Comparison of ENCODE assay signal across 1 cellular context in the genomic region with DNA sequence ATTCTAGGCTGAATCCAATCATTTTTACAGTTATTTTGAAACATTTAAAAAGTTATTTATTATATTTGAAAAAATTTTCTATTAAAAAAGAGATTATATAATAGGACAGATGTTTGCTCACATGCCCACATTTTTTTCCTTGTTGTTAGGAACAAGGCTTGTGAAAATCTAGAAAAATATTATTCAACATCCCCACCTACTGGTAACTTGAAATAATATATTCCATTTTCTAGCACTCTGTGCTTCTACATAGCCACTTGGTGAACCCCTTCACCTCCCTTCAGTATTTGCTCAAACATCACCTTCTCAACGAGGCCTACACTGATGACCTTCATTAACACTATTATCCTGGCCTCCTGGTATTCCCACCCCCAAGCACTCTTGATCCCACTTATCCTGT.
TF ChIP-seq lines count a peak whose summit lies in the region.

No MANE protein-coding gene starts in this region.

TF ChIP-seq in HepG2, 621 proteins besides CTCF, POLR2A, EP300 and RAD21:
- TF ChIP-seq, protein P1, sequence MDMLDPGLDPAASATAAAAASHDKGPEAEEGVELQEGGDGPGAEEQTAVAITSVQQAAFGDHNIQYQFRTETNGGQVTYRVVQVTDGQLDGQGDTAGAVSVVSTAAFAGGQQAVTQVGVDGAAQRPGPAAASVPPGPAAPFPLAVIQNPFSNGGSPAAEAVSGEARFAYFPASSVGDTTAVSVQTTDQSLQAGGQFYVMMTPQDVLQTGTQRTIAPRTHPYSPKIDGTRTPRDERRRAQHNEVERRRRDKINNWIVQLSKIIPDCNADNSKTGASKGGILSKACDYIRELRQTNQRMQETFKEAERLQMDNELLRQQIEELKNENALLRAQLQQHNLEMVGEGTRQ (IDR thresholded peaks at IDR 0.05; ENCODE audit: low read depth, low read length) = no peak
- TF ChIP-seq, protein P1 (CRISPR knock-in tag; IDR thresholded peaks at IDR 0.05; ENCODE audit: borderline replicate concordance) = no peak
- TF ChIP-seq, protein P2, sequence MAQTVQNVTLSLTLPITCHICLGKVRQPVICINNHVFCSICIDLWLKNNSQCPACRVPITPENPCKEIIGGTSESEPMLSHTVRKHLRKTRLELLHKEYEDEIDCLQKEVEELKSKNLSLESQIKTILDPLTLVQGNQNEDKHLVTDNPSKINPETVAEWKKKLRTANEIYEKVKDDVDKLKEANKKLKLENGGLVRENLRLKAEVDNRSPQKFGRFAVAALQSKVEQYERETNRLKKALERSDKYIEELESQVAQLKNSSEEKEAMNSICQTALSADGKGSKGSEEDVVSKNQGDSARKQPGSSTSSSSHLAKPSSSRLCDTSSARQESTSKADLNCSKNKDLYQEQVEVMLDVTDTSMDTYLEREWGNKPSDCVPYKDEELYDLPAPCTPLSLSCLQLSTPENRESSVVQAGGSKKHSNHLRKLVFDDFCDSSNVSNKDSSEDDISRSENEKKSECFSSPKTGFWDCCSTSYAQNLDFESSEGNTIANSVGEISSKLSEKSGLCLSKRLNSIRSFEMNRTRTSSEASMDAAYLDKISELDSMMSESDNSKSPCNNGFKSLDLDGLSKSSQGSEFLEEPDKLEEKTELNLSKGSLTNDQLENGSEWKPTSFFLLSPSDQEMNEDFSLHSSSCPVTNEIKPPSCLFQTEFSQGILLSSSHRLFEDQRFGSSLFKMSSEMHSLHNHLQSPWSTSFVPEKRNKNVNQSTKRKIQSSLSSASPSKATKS (CRISPR knock-in tag; IDR thresholded peaks at IDR 0.05) = no peak
- TF ChIP-seq, protein P3, sequence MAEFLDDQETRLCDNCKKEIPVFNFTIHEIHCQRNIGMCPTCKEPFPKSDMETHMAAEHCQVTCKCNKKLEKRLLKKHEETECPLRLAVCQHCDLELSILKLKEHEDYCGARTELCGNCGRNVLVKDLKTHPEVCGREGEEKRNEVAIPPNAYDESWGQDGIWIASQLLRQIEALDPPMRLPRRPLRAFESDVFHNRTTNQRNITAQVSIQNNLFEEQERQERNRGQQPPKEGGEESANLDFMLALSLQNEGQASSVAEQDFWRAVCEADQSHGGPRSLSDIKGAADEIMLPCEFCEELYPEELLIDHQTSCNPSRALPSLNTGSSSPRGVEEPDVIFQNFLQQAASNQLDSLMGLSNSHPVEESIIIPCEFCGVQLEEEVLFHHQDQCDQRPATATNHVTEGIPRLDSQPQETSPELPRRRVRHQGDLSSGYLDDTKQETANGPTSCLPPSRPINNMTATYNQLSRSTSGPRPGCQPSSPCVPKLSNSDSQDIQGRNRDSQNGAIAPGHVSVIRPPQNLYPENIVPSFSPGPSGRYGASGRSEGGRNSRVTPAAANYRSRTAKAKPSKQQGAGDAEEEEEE (CRISPR knock-in tag; IDR thresholded peaks at IDR 0.05; ENCODE audit: borderline replicate concordance) = no peak
- no peak for TF ChIP-seq ZNF768 (CRISPR knock-in tag; IDR thresholded peaks at IDR 0.05)
- no peak for TF ChIP-seq ZNF567 (CRISPR knock-in tag; IDR thresholded peaks at IDR 0.05; ENCODE audit: borderline replicate concordance)
- TF ChIP-seq, protein P4, sequence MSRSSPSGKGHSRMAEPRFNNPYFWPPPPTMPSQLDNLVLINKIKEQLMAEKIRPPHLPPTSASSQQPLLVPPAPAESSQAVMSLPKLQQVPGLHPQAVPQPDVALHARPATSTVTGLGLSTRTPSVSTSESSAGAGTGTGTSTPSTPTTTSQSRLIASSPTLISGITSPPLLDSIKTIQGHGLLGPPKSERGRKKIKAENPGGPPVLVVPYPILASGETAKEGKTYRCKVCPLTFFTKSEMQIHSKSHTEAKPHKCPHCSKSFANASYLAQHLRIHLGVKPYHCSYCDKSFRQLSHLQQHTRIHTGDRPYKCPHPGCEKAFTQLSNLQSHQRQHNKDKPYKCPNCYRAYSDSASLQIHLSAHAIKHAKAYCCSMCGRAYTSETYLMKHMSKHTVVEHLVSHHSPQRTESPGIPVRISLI (CRISPR knock-in tag; IDR thresholded peaks at IDR 0.05; ENCODE audit: borderline replicate concordance) = peak; percentile 25; the same call in 1 of the 2 replicates
- no peak for TF ChIP-seq NFIC (IDR thresholded peaks at IDR 0.05; ENCODE audit: low read length)
- TF ChIP-seq BHLHE40 (IDR thresholded peaks at IDR 0.05; ENCODE audit: low read length) = 0 out of 2 replicates have a peak, but pooled peaks have one; percentile 15
- TF ChIP-seq ZFP1 (CRISPR knock-in tag; IDR thresholded peaks at IDR 0.05) = no peak
- no peak for TF ChIP-seq ATF1 (CRISPR knock-in tag; IDR thresholded peaks at IDR 0.05)
- no peak for TF ChIP-seq KLF9 (CRISPR knock-in tag; IDR thresholded peaks at IDR 0.05; ENCODE audit: low read depth)
- TF ChIP-seq, protein P5, sequence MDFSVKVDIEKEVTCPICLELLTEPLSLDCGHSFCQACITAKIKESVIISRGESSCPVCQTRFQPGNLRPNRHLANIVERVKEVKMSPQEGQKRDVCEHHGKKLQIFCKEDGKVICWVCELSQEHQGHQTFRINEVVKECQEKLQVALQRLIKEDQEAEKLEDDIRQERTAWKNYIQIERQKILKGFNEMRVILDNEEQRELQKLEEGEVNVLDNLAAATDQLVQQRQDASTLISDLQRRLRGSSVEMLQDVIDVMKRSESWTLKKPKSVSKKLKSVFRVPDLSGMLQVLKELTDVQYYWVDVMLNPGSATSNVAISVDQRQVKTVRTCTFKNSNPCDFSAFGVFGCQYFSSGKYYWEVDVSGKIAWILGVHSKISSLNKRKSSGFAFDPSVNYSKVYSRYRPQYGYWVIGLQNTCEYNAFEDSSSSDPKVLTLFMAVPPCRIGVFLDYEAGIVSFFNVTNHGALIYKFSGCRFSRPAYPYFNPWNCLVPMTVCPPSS (IDR thresholded peaks at IDR 0.05) = no peak
- no peak for TF ChIP-seq SMARCE1 (IDR thresholded peaks at IDR 0.05; ENCODE audit: borderline replicate concordance)
- TF ChIP-seq NPAS2 (CRISPR knock-in tag; IDR thresholded peaks at IDR 0.05; ENCODE audit: borderline replicate concordance) = no peak
- peak; percentile 42; the same call in 1 of the 2 replicates for TF ChIP-seq SMC3 (IDR thresholded peaks at IDR 0.05; ENCODE audit: low read length)
- TF ChIP-seq ZKSCAN5 (CRISPR knock-in tag; IDR thresholded peaks at IDR 0.05) = no peak
- TF ChIP-seq SNAI1 (CRISPR knock-in tag; IDR thresholded peaks at IDR 0.05; ENCODE audit: borderline replicate concordance) = no peak
- TF ChIP-seq, protein P6, sequence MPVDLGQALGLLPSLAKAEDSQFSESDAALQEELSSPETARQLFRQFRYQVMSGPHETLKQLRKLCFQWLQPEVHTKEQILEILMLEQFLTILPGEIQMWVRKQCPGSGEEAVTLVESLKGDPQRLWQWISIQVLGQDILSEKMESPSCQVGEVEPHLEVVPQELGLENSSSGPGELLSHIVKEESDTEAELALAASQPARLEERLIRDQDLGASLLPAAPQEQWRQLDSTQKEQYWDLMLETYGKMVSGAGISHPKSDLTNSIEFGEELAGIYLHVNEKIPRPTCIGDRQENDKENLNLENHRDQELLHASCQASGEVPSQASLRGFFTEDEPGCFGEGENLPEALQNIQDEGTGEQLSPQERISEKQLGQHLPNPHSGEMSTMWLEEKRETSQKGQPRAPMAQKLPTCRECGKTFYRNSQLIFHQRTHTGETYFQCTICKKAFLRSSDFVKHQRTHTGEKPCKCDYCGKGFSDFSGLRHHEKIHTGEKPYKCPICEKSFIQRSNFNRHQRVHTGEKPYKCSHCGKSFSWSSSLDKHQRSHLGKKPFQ (CRISPR knock-in tag; IDR thresholded peaks at IDR 0.05; ENCODE audit: insufficient replicate concordance) = no peak
- TF ChIP-seq STAG1 (CRISPR knock-in tag; IDR thresholded peaks at IDR 0.05) = peak; percentile 64
- TF ChIP-seq ZNF3 (CRISPR knock-in tag; IDR thresholded peaks at IDR 0.05) = no peak
- TF ChIP-seq RFX3 (CRISPR knock-in tag; IDR thresholded peaks at IDR 0.05) = no peak
- TF ChIP-seq KDM3A (CRISPR knock-in tag; IDR thresholded peaks at IDR 0.05; ENCODE audit: low read depth) = no peak
- no peak for TF ChIP-seq ZNF251 (CRISPR knock-in tag; IDR thresholded peaks at IDR 0.05)
- TF ChIP-seq REL (CRISPR knock-in tag; conservative IDR thresholded peaks at IDR 0.05) = no peak
- TF ChIP-seq, protein P7, sequence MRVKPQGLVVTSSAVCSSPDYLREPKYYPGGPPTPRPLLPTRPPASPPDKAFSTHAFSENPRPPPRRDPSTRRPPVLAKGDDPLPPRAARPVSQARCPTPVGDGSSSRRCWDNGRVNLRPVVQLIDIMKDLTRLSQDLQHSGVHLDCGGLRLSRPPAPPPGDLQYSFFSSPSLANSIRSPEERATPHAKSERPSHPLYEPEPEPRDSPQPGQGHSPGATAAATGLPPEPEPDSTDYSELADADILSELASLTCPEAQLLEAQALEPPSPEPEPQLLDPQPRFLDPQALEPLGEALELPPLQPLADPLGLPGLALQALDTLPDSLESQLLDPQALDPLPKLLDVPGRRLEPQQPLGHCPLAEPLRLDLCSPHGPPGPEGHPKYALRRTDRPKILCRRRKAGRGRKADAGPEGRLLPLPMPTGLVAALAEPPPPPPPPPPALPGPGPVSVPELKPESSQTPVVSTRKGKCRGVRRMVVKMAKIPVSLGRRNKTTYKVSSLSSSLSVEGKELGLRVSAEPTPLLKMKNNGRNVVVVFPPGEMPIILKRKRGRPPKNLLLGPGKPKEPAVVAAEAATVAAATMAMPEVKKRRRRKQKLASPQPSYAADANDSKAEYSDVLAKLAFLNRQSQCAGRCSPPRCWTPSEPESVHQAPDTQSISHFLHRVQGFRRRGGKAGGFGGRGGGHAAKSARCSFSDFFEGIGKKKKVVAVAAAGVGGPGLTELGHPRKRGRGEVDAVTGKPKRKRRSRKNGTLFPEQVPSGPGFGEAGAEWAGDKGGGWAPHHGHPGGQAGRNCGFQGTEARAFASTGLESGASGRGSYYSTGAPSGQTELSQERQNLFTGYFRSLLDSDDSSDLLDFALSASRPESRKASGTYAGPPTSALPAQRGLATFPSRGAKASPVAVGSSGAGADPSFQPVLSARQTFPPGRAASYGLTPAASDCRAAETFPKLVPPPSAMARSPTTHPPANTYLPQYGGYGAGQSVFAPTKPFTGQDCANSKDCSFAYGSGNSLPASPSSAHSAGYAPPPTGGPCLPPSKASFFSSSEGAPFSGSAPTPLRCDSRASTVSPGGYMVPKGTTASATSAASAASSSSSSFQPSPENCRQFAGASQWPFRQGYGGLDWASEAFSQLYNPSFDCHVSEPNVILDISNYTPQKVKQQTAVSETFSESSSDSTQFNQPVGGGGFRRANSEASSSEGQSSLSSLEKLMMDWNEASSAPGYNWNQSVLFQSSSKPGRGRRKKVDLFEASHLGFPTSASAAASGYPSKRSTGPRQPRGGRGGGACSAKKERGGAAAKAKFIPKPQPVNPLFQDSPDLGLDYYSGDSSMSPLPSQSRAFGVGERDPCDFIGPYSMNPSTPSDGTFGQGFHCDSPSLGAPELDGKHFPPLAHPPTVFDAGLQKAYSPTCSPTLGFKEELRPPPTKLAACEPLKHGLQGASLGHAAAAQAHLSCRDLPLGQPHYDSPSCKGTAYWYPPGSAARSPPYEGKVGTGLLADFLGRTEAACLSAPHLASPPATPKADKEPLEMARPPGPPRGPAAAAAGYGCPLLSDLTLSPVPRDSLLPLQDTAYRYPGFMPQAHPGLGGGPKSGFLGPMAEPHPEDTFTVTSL (CRISPR knock-in tag; IDR thresholded peaks at IDR 0.05; ENCODE audit: borderline replicate concordance) = no peak
- TF ChIP-seq, protein P8, sequence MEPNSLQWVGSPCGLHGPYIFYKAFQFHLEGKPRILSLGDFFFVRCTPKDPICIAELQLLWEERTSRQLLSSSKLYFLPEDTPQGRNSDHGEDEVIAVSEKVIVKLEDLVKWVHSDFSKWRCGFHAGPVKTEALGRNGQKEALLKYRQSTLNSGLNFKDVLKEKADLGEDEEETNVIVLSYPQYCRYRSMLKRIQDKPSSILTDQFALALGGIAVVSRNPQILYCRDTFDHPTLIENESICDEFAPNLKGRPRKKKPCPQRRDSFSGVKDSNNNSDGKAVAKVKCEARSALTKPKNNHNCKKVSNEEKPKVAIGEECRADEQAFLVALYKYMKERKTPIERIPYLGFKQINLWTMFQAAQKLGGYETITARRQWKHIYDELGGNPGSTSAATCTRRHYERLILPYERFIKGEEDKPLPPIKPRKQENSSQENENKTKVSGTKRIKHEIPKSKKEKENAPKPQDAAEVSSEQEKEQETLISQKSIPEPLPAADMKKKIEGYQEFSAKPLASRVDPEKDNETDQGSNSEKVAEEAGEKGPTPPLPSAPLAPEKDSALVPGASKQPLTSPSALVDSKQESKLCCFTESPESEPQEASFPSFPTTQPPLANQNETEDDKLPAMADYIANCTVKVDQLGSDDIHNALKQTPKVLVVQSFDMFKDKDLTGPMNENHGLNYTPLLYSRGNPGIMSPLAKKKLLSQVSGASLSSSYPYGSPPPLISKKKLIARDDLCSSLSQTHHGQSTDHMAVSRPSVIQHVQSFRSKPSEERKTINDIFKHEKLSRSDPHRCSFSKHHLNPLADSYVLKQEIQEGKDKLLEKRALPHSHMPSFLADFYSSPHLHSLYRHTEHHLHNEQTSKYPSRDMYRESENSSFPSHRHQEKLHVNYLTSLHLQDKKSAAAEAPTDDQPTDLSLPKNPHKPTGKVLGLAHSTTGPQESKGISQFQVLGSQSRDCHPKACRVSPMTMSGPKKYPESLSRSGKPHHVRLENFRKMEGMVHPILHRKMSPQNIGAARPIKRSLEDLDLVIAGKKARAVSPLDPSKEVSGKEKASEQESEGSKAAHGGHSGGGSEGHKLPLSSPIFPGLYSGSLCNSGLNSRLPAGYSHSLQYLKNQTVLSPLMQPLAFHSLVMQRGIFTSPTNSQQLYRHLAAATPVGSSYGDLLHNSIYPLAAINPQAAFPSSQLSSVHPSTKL (CRISPR knock-in tag; IDR thresholded peaks at IDR 0.05) = 0 out of 2 replicates have a peak, but pooled peaks have one; percentile 27
